In genomic region chr13:98123176-98123575, GRCh38 we compare ENCODE assay signal across 23 cellular contexts.
DNase-seq lines count a peak whose midpoint lies in the region; ATAC-seq lines count a peak whose summit lies in the region.
"Had no signal": no experiment of that assay in that cellular context is flagged by ENCODE, and none has a peak within 500 bp of the region (broad histone marks: within the 10 kb centered on the region; RNA-seq: fewer than 3 reads in every experiment).

No MANE protein-coding gene starts in this region.

- in situ Hi-C loops in HAP-1 (cut with MboI; ENCODE audit: low sequenced_read_pairs) = no loop called here

- no peak overlapping the region for H3K4me3 ChIP-seq in HAP-1
- H3K4me3 ChIP-seq: BLaER1, GM12878 had no signal

- H3K36me3 ChIP-seq in HAP-1 (replicated peaks) = no peaks in the 10 kb centered on the region
- H3K36me3 ChIP-seq: BE2C, BLaER1 had no signal

- ATAC-seq in HG03139 (IDR thresholded peaks at IDR 0.05; ENCODE audit: unreplicated experiment) = no peak
- ATAC-seq: GM12878 had no signal

- H3K9me3 ChIP-seq in HAP-1 = peaks cover 8% of the 10 kb centered on the region; the same call in 1 of the 2 replicates

- no peaks in the 10 kb centered on the region; the same call in 1 of the 2 replicates for H3K4me1 ChIP-seq in HAP-1
- H3K4me1 ChIP-seq: BE2C, BLaER1 had no signal

- no peaks in the 10 kb centered on the region for H3K27me3 ChIP-seq in HAP-1 (ENCODE audit: low read depth)
- H3K27me3 ChIP-seq: BE2C, BLaER1 had no signal

- DNase-seq in HAP-1 (ENCODE audit: low spot score in 2 of 2) (peak; percentile 64 to 78), NCI-H524 (lab: John Stamatoyannopoulos, UW) (peak; percentile 63 to 71), NCI-H82 (lab: John Stamatoyannopoulos, UW) (peak; percentile 99), NCI-H226 (no peak)
- no peak for DNase-seq in activated naive CD4-positive, alpha-beta T cell treated with anti-CD3 and anti-CD28 coated beads, Interleukin-2, amount 50 U/mL, for 16 hours
- DNase-seq: 8988T; ACHN; BE2C; C1 segment of cervical spinal cord; CD4-positive, alpha-beta memory T cell; CD4-positive, CD25-positive, alpha-beta regulatory T cell; CD8-positive, alpha-beta memory T cell; COR-L47; DMS 273 treated with DMSO at 0.1 percent for 48 hours; DMS153; DMS53; DMS79; DND-41; EL; GDM1 had no signal

Comparison
In these comparisons a context has a peak if more than half of its experiments do, and no peak if none do; other contexts are left out.
1. DNase-seq: peak in HAP-1 (2 of 2), NCI-H524 (2 of 2) and NCI-H82 (single experiment); none in activated naive CD4-positive, alpha-beta T cell treated with anti-CD3 and anti-CD28 coated beads, Interleukin-2, amount 50 U/mL, for 16 hours (single experiment) and NCI-H226 (single experiment).